Comparison of ENCODE assay signal across 40 cellular contexts in the genomic region with DNA sequence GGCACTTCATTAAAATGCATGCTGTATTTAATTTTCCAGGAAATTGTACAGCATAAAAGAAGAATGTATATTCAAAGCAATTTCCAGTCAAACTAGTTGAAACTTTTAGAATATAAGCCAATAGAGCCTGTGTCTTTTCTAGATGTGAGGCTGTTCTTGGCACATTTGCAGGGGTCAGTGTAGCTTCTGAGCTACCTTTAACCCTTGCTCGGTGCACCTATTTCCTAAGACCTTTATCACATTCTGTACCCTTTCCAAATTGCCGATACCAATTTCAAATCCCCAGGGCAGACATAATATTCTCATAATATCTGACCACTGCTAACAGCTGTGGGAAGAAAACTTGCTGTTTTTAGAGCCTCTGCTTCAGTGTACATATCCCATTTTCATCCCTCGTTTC. TPM values are rescaled to one million over a fixed set of nuclear protein-coding genes. Genes with fewer than 3 reads are reported as not detected.
"Had no signal": no experiment of that assay in that cellular context is flagged by ENCODE, and none has a peak within 500 bp of the region (broad histone marks: within the 10 kb centered on the region; RNA-seq: fewer than 3 reads in every experiment).

No MANE protein-coding gene starts in this region.

- H3K4me3 ChIP-seq: adrenal gland, ascending aorta, body of pancreas, breast epithelium, cardiac muscle cell had no signal

- H3K4me1 ChIP-seq: adrenal gland, ascending aorta, body of pancreas, breast epithelium had no signal

- H3K9me3 ChIP-seq: adrenal gland, ascending aorta, body of pancreas had no signal

- ATAC-seq: activated naive CD4-positive, alpha-beta T cell treated with anti-CD3 and anti-CD28 coated beads, Interleukin-2, amount 50 U/mL, for 72 hours; activated naive CD8-positive, alpha-beta T cell treated with anti-CD3 and anti-CD28 coated beads, Interleukin-2, amount 50 U/mL, for 24 hours; activated T-cell treated with anti-CD3 and anti-CD28 coated beads, Interleukin-2, amount 50 U/mL, for 4 hours; activated T-cell treated with anti-CD3 and anti-CD28 coated beads, Interleukin-2, amount 50 U/mL, for 72 hours; activated T-helper 17 cell treated with anti-CD3 and anti-CD28 coated beads, Interleukin-2, amount 50 U/mL, for 72 hours; body of pancreas had no signal

- H3K36me3 ChIP-seq: adrenal gland, ascending aorta, brain microvascular endothelial cell, breast epithelium, cardiac muscle cell had no signal

- H3K27me3 ChIP-seq: adrenal gland, ascending aorta, body of pancreas, brain microvascular endothelial cell, cardiac muscle cell had no signal

- FAIRE-seq: bronchial epithelial cell had no signal

- DNase-seq: activated effector memory CD4-positive, alpha-beta T cell treated with anti-CD3 and anti-CD28 coated beads, Interleukin-2, amount 50 U/mL, for 16 hours; activated effector memory CD4-positive, alpha-beta T cell treated with Interleukin-2 at 50 U/mL for 16 hours; activated gamma-delta T cell; activated gamma-delta T cell treated with Interleukin-2 at 50 U/mL for 16 hours; activated naive CD4-positive, alpha-beta T cell; activated naive CD4-positive, alpha-beta T cell treated with anti-CD3 and anti-CD28 coated beads for 36 hours; activated naive CD4-positive, alpha-beta T cell treated with anti-CD3 and anti-CD28 coated beads, Interleukin-2, amount 10 ng/mL, durations not matched to agents 7 days and 5 days; activated naive CD4-positive, alpha-beta T cell treated with anti-CD3 and anti-CD28 coated beads, Interleukin-2, amount 50 U/mL, for 16 hours; activated naive CD4-positive, alpha-beta T cell treated with Interleukin-2 at 50 U/mL for 16 hours; activated naive CD8-positive, alpha-beta T cell treated with anti-CD3 and anti-CD28 coated beads for 36 hours; activated naive CD8-positive, alpha-beta T cell treated with anti-CD3 and anti-CD28 coated beads, Interleukin-2, amount 10 ng/mL, durations not matched to agents 7 days and 5 days; activated naive CD8-positive, alpha-beta T cell treated with anti-CD3 and anti-CD28 coated beads, Interleukin-2, amount 50 U/mL, for 24 hours; activated T-cell treated with anti-CD3 and anti-CD28 coated beads, Interleukin-2, amount 50 U/mL, for 1 hour; activated T-cell treated with anti-CD3 and anti-CD28 coated beads, Interleukin-2, amount 50 U/mL, for 24 hours; activated T-cell treated with anti-CD3 and anti-CD28 coated beads, Interleukin-2, amount 50 U/mL, for 4 hours; activated T-cell treated with anti-CD3 and anti-CD28 coated beads, Interleukin-2, amount 50 U/mL, for 48 hours; activated T-cell treated with anti-CD3 and anti-CD28 coated beads, Interleukin-2, amount 50 U/mL, for 72 hours; adrenal gland; amniotic stem cell; amygdala; anterior cingulate cortex; aorta; body of pancreas; brain microvascular endothelial cell; caudate nucleus; central memory CD4-positive, alpha-beta T cell; cerebellar nuclear complex had no signal

- H3K27ac ChIP-seq: adrenal gland, ascending aorta, body of pancreas, brain microvascular endothelial cell, breast epithelium, cardiac muscle cell had no signal

RNA-seq across cellular contexts. Expression of a gene that starts 43.2 kb away (rescaled TPM):
- total RNA-seq: activated naive CD4-positive, alpha-beta T cell treated with anti-CD3 and anti-CD28 coated beads for 36 hours; activated naive CD4-positive, alpha-beta T cell treated with anti-CD3 and anti-CD28 coated beads, Interleukin-2, amount 50 U/mL, for 72 hours; activated naive CD8-positive, alpha-beta T cell treated with anti-CD3 and anti-CD28 coated beads for 36 hours; activated naive CD8-positive, alpha-beta T cell treated with anti-CD3 and anti-CD28 coated beads, Interleukin-2, amount 10 ng/mL, durations not matched to agents 7 days and 5 days; activated T-cell treated with anti-CD3 and anti-CD28 coated beads, Interleukin-2, amount 50 U/mL, for 4 hours; activated T-cell treated with anti-CD3 and anti-CD28 coated beads, Interleukin-2, amount 50 U/mL, for 72 hours; activated T-helper 1 cell treated with anti-CD3 and anti-CD28 coated beads, Interleukin-12 subunit alpha, Interleukin-12 subunit beta, Interleukin-2, Interleukin-4 antibody, amounts not matched to agents 30 ng/mL and 10 ng/mL and 1 ng/mL, durations not matched to agents 14 hours and 24 hours and 36 hours; activated T-helper 17 cell treated with anti-CD3 and anti-CD28 coated beads, Interleukin-2, amount 50 U/mL, for 72 hours; activated T-helper 2 cell treated with anti-CD3 and anti-CD28 coated beads, Interferon-gamma antibody, Interleukin-2, Interleukin-4, amounts not matched to agents 10 μg/mL and 5 μg/mL and 100 μg/mL, durations not matched to agents 14 hours and 24 hours and 36 hours; adrenal gland; aorta; ascending aorta; astrocyte; body of pancreas; breast epithelium; bronchial epithelial cell; cardiac muscle cell; cardiac septum; cerebellum; chondrocyte had no signal
- polyA plus RNA-seq: adipose tissue, adrenal gland, aorta, cardiac muscle cell had no signal
